In genomic region chr16:85114909-85115567, GRCh38 we compare ENCODE assay signal across 8 cellular contexts. TPM values are rescaled to one million over a fixed set of nuclear protein-coding genes. Genes with fewer than 3 reads are reported as not detected.
DNase-seq lines count a peak whose midpoint lies in the region; FAIRE-seq and TF ChIP-seq lines count a peak whose summit lies in the region.

No MANE protein-coding gene starts in this region.

- H3K9me1 ChIP-seq in endothelial cell of umbilical vein (replicated peaks; ENCODE audit: control insufficient read depth, extremely low read depth, insufficient read depth, low read length) = no peaks in the 10 kb centered on the region

- no TSS peak for BruUV-seq in endothelial cell of umbilical vein (replicated peaks; lab: Mats Ljungman, UMichigan)

- peak overlapping the region; percentile 68; the same call in 1 of the 2 replicates for H2AFZ ChIP-seq in OCI-LY3 (ENCODE audit: low read depth, low read length)
- H2AFZ ChIP-seq in endothelial cell of umbilical vein (ENCODE audit: low read depth, low read length) = no peak overlapping the region

- peak overlapping the region; percentile 94 for H3K4me2 ChIP-seq in OCI-LY3 (ENCODE audit: low read length)
- no peak overlapping the region for H3K4me2 ChIP-seq in endothelial cell of umbilical vein (ENCODE audit: insufficient read depth, low read length)

- peak; percentile 87 for TF ChIP-seq CTCF in OCI-LY3 (IDR thresholded peaks at IDR 0.05; ENCODE audit: low read depth, low read length)
- peak; percentile 98 for TF ChIP-seq CTCF in endothelial cell of umbilical vein (IDR thresholded peaks at IDR 0.05; ENCODE audit: extremely low read depth in 1 of 2, insufficient read depth in 1 of 2, low read depth in 1 of 2, low read length in 2 of 2)

- H3K27ac ChIP-seq in OCI-LY3 (ENCODE audit: low read length) (no peak overlapping the region), endothelial cell of umbilical vein (ENCODE audit: insufficient read depth, low read depth, low read length) (peak overlapping the region; percentile 9)

- H3K4me3 ChIP-seq in OCI-LY3 (ENCODE audit: low read length) = peak overlapping the region; percentile 76
- H3K4me3 ChIP-seq in endothelial cell of umbilical vein (replicated peaks in 1 of 3; ENCODE audit: insufficient read depth in 1 of 3, low read depth in 1 of 3, low read length in 3 of 3) = no peak overlapping the region

- H3K4me1 ChIP-seq in OCI-LY3 (ENCODE audit: low read length) = peaks cover 6% of the 10 kb centered on the region
- no peaks in the 10 kb centered on the region for H3K4me1 ChIP-seq in endothelial cell of umbilical vein (ENCODE audit: control insufficient read depth, extremely low read depth, insufficient read depth, low read length)

- POLR2A ChIA-PET in endothelial cell of umbilical vein (lab: Charles Lee) = no interaction called here

- no peaks in the 10 kb centered on the region for H3K9me3 ChIP-seq in OCI-LY3 (ENCODE audit: insufficient read depth, low read length)
- no peaks in the 10 kb centered on the region for H3K9me3 ChIP-seq in endothelial cell of umbilical vein (replicated peaks; ENCODE audit: control insufficient read depth, insufficient read depth, low read length)

- DNase-seq in NCI-H187 (lab: John Stamatoyannopoulos, UW) (peak; percentile 45 to 52), NCI-H187 treated with DMSO at 0.1 percent for 48 hours (lab: John Stamatoyannopoulos, UW) (no peak), HTR-8/SVneo (ENCODE audit: insufficient read length, low spot score) (peak; percentile 95), endothelial cell of umbilical vein (ENCODE audit: low read depth, low spot score) (peak; percentile 86), mucosa of gallbladder (ENCODE audit: low spot score) (peak; percentile 88)
- DNase-seq in activated CD8-positive, alpha-beta memory T cell treated with anti-CD3 and anti-CD28 coated beads, Interleukin-2, amount 50 U/mL, for 48 hours = peak; percentile 97
- DNase-seq in stimulated activated CD8-positive, alpha-beta memory T cell treated with anti-CD3 and anti-CD28 coated beads, Interleukin-4, amount 100 ng/mL, for 24 hours (ENCODE audit: low read depth) = peak; percentile 85

- CTCF ChIA-PET in endothelial cell of umbilical vein (lab: Charles Lee) = interaction anchor here (0.5 to 1.7 kb wide), 88 partner anchors 9 to 600 kb away, joined by 3 to 45 read pairs (median 5); no protein-coding TSS in a partner anchor

- H3K36me3 ChIP-seq in OCI-LY3 (replicated peaks; ENCODE audit: low read depth, low read length) = no peaks in the 10 kb centered on the region
- H3K36me3 ChIP-seq in endothelial cell of umbilical vein (ENCODE audit: control insufficient read depth in 2 of 2, extremely low read depth in 1 of 2, insufficient read depth in 2 of 2, low read length in 2 of 2) = no peaks in the 10 kb centered on the region

- no peak for TF ChIP-seq POLR2A in endothelial cell of umbilical vein (IDR thresholded peaks at IDR 0.05; ENCODE audit: low read depth, low read length)

- intact Hi-C loops in endothelial cell of umbilical vein (cut with micrococcal nuclease) = loop anchor here (1.0 to 10.0 kb wide), 7 partner anchors 58 to 495 kb away; no protein-coding TSS in a partner anchor

- H3K79me2 ChIP-seq in OCI-LY3 (ENCODE audit: low read length) = no peaks in the 10 kb centered on the region
- no peaks in the 10 kb centered on the region for H3K79me2 ChIP-seq in endothelial cell of umbilical vein (ENCODE audit: control insufficient read depth, insufficient read depth, low read length)

- peak; percentile 95 for FAIRE-seq in HTR-8/SVneo (lab: Jason Lieb, UNC)
- peak; percentile 89 for FAIRE-seq in endothelial cell of umbilical vein (lab: Jason Lieb, UNC)

- peak overlapping the region; percentile 67 for H3K9ac ChIP-seq in OCI-LY3 (ENCODE audit: low read length)
- H3K9ac ChIP-seq in endothelial cell of umbilical vein (replicated peaks; ENCODE audit: extremely low read depth, insufficient read depth, low read length) = peak overlapping the region; percentile 17

- H4K20me1 ChIP-seq in OCI-LY3 (ENCODE audit: insufficient read depth, low read length) = no peaks in the 10 kb centered on the region
- no peaks in the 10 kb centered on the region for H4K20me1 ChIP-seq in endothelial cell of umbilical vein (replicated peaks; ENCODE audit: control insufficient read depth, extremely low read depth, insufficient read depth, low read length)

- dilution Hi-C loops in endothelial cell of umbilical vein (cut with MboI; ENCODE audit: extremely low pct_ligation_motif_present, low sequenced_read_pairs) = no loop called here

- H3K27me3 ChIP-seq in OCI-LY3 (ENCODE audit: low read depth, low read length) = no peaks in the 10 kb centered on the region
- no peaks in the 10 kb centered on the region for H3K27me3 ChIP-seq in endothelial cell of umbilical vein (ENCODE audit: control insufficient read depth in 2 of 2, insufficient read depth in 2 of 2, low read length in 2 of 2)

TF ChIP-seq in endothelial cell of umbilical vein, 7 proteins besides CTCF, POLR2A, EP300 and RAD21:
- TF ChIP-seq EZH2 (IDR thresholded peaks at IDR 0.05; ENCODE audit: borderline replicate concordance, low read depth, low read length, severe bottlenecking) = no peak
- no peak for TF ChIP-seq FOS (IDR thresholded peaks at IDR 0.05; ENCODE audit: borderline replicate concordance, insufficient read depth, low read length)
- TF ChIP-seq GATA2 (IDR thresholded peaks at IDR 0.05; ENCODE audit: insufficient read depth, insufficient read length, low read depth, low read length) = no peak
- TF ChIP-seq MYC (IDR thresholded peaks at IDR 0.05; ENCODE audit: low read depth, low read length) = no peak
- TF ChIP-seq JUN (IDR thresholded peaks at IDR 0.05; ENCODE audit: borderline replicate concordance, insufficient read depth, insufficient read length, low read depth) = no peak
- no peak for TF ChIP-seq POLR2AphosphoS5 (IDR thresholded peaks at IDR 0.05; ENCODE audit: insufficient read depth, low read depth, low read length)
- TF ChIP-seq MAX (IDR thresholded peaks at IDR 0.05; ENCODE audit: insufficient read depth, insufficient read length) = no peak
TF ChIP-seq in endothelial cell of umbilical vein: peak in this region for 0.

RNA-seq across cellular contexts. Expression of gene CIBAR2, which starts 2.8 kb away (rescaled TPM):
- total RNA-seq in endothelial cell of umbilical vein = not detected in 2 replicates
- 0.07 and 0.30 TPM in 2 replicates for polyA plus RNA-seq in endothelial cell of umbilical vein
- polyA plus RNA-seq in endothelial cell of umbilical vein (2011; cell fraction: cytosol; rRNA removed) = 0.13 TPM in 1 of 2 replicates, not detected in the other
- 2.5 and 3.1 TPM in 2 replicates for polyA plus RNA-seq in endothelial cell of umbilical vein (2011; cell fraction: nucleus; rRNA removed)
- 0.15 and 0.23 TPM in 2 replicates for polyA plus RNA-seq in endothelial cell of umbilical vein (2012)
- not detected in 2 replicates for polyA minus RNA-seq in endothelial cell of umbilical vein
- not detected for polyA minus RNA-seq in endothelial cell of umbilical vein (2011; cell fraction: cytosol; rRNA and poly(A)+ RNA removed)
- 0.38 TPM in 1 of 2 replicates, not detected in the other for polyA minus RNA-seq in endothelial cell of umbilical vein (2011; cell fraction: nucleus; rRNA and poly(A)+ RNA removed)
- total RNA-seq in mucosa of gallbladder = not detected
